Comparison of ENCODE assay signal across 13 cellular contexts in genomic region chr16:3035289-3035971, GRCh38. TPM values are rescaled to one million over a fixed set of nuclear protein-coding genes. Genes with fewer than 3 reads are reported as not detected.
DNase-seq lines count a peak whose midpoint lies in the region; ATAC-seq, FAIRE-seq and TF ChIP-seq lines count a peak whose summit lies in the region.
"Had no signal": no experiment of that assay in that cellular context is flagged by ENCODE, and none has a peak within 500 bp of the region (broad histone marks: within the 10 kb centered on the region; RNA-seq: fewer than 3 reads in every experiment).

No MANE protein-coding gene starts in this region.

- H3K27ac Mint-ChIP-seq in mesothelial cell of epicardium (no peak overlapping the region), type B pancreatic cell (no peak overlapping the region)
- no peak overlapping the region for H3K27ac Mint-ChIP-seq in activated CD4-positive, alpha-beta T cell treated with anti-CD3 and anti-CD28 coated beads, Interleukin-2, amount 10 ng/mL, durations not matched to agents 24 days and 14 days
- H3K27ac Mint-ChIP-seq: activated naive CD4-positive, alpha-beta T cell treated with anti-CD3 and anti-CD28 coated beads for 36 hours had no signal

- H3K27me3 ChIP-seq in HUES6 (ENCODE audit: control insufficient read depth, insufficient read depth, low read length) (peaks cover 76% of the 10 kb centered on the region), body of pancreas (no peaks in the 10 kb centered on the region)

- H3K9me3 Mint-ChIP-seq in mesothelial cell of epicardium (no peaks in the 10 kb centered on the region), type B pancreatic cell (no peaks in the 10 kb centered on the region)
- no peaks in the 10 kb centered on the region for H3K9me3 Mint-ChIP-seq in activated CD4-positive, alpha-beta T cell treated with anti-CD3 and anti-CD28 coated beads, Interleukin-2, amount 10 ng/mL, durations not matched to agents 24 days and 14 days
- H3K9me3 Mint-ChIP-seq: activated naive CD4-positive, alpha-beta T cell treated with anti-CD3 and anti-CD28 coated beads for 36 hours had no signal

- peaks cover 20% of the 10 kb centered on the region for H3K4me1 ChIP-seq in HUES6 (ENCODE audit: control insufficient read depth, insufficient read depth, low read length)
- H3K4me1 ChIP-seq in body of pancreas: peaks cover 72% of the 10 kb centered on the region

- H3K36me3 Mint-ChIP-seq in mesothelial cell of epicardium (no peaks in the 10 kb centered on the region), type B pancreatic cell (no peaks in the 10 kb centered on the region)
- no peaks in the 10 kb centered on the region for H3K36me3 Mint-ChIP-seq in activated CD4-positive, alpha-beta T cell treated with anti-CD3 and anti-CD28 coated beads, Interleukin-2, amount 10 ng/mL, durations not matched to agents 24 days and 14 days (ENCODE audit: low read depth)

- TF ChIP-seq POLR2A in body of pancreas (IDR thresholded peaks at IDR 0.05): peak in 1 of 3 donors; percentile 42

- H3K9me3 ChIP-seq in HUES6 (ENCODE audit: control insufficient read depth, insufficient read depth, low read depth, low read length) (no peaks in the 10 kb centered on the region), body of pancreas (no peaks in the 10 kb centered on the region)
- H3K9me3 ChIP-seq: left lung had no signal

- no peaks in the 10 kb centered on the region for H3K36me3 ChIP-seq in HUES6 (ENCODE audit: control insufficient read depth, insufficient read depth, low read length)
- no peaks in the 10 kb centered on the region for H3K36me3 ChIP-seq in body of pancreas (replicated peaks in 1 of 2; ENCODE audit: insufficient read depth in 1 of 2, low read depth in 2 of 2)
- H3K36me3 ChIP-seq: left lung had no signal

- TF ChIP-seq CTCF in body of pancreas (IDR thresholded peaks at IDR 0.05) (no peak), mesothelial cell of epicardium (IDR thresholded peaks at IDR 0.05; ENCODE audit: unreplicated experiment) (no peak), type B pancreatic cell (conservative IDR thresholded peaks at IDR 0.05) (no peak)

- peak; percentile 62 for ATAC-seq in body of pancreas

- H3K4me1 Mint-ChIP-seq in mesothelial cell of epicardium: peaks cover 7% of the 10 kb centered on the region
- H3K4me1 Mint-ChIP-seq in type B pancreatic cell (ENCODE audit: unreplicated experiment): peaks cover 7% of the 10 kb centered on the region
- peaks cover 17% of the 10 kb centered on the region for H3K4me1 Mint-ChIP-seq in activated CD4-positive, alpha-beta T cell treated with anti-CD3 and anti-CD28 coated beads, Interleukin-2, amount 10 ng/mL, durations not matched to agents 24 days and 14 days

- WGBS in body of pancreas, 2 donors: 11 to 12% methylated on average over 5 to 19 of the region's 19 CpGs

- intact Hi-C loops in body of pancreas (cut with DNase I): no loop called here
- intact Hi-C loops in activated CD4-positive, alpha-beta T cell treated with anti-CD3 and anti-CD28 coated beads, Interleukin-2, amount 10 ng/mL, durations not matched to agents 24 days and 14 days (cut with micrococcal nuclease): no loop called here

- H3K4me3 Mint-ChIP-seq in mesothelial cell of epicardium (peak overlapping the region; percentile 53), type B pancreatic cell (peak overlapping the region; percentile 76)
- H3K4me3 Mint-ChIP-seq in activated CD4-positive, alpha-beta T cell treated with anti-CD3 and anti-CD28 coated beads, Interleukin-2, amount 10 ng/mL, durations not matched to agents 24 days and 14 days: no peak overlapping the region
- H3K4me3 Mint-ChIP-seq: activated naive CD4-positive, alpha-beta T cell treated with anti-CD3 and anti-CD28 coated beads for 36 hours had no signal

- H3K27me3 Mint-ChIP-seq in mesothelial cell of epicardium (ENCODE audit: low read depth) (peaks cover 76% of the 10 kb centered on the region), type B pancreatic cell (peaks cover 74% of the 10 kb centered on the region)
- peaks cover 66% of the 10 kb centered on the region for H3K27me3 Mint-ChIP-seq in activated CD4-positive, alpha-beta T cell treated with anti-CD3 and anti-CD28 coated beads, Interleukin-2, amount 10 ng/mL, durations not matched to agents 24 days and 14 days

- H3K27ac ChIP-seq in HUES6 (ENCODE audit: low read depth, low read length) (no peak overlapping the region), body of pancreas (peak overlapping the region; percentile 95)
- H3K27ac ChIP-seq: left lung had no signal

- FAIRE-seq in HTR-8/SVneo (lab: Jason Lieb, UNC): no peak

- peak overlapping the region; percentile 68 for H3K4me3 ChIP-seq in HUES6 (ENCODE audit: low read depth, low read length)
- H3K4me3 ChIP-seq in body of pancreas: peak overlapping the region; percentile 52 to 92

- DNase-seq in body of pancreas: peak; percentile 87 to 94 (median 91)
- DNase-seq in mesothelial cell of epicardium (ENCODE audit: low spot score in 2 of 2, unreplicated experiment in 2 of 2): no peak
- no peak for DNase-seq in type B pancreatic cell (ENCODE audit: extremely low spot score, unreplicated experiment)
- no peak for DNase-seq in HTR-8/SVneo (ENCODE audit: insufficient read length, low spot score)
- no peak for DNase-seq in activated CD4-positive, alpha-beta T cell treated with anti-CD3 and anti-CD28 coated beads, Interleukin-2, amount 10 ng/mL, durations not matched to agents 24 days and 14 days
- no peak for DNase-seq in glomerular visceral epithelial cell (ENCODE audit: extremely low spot score)
- DNase-seq: activated CD4-positive, CD25-positive, alpha-beta regulatory T cell treated with anti-CD3 and anti-CD28 coated beads, Interleukin-2, amount 50 U/mL, for 72 hours; activated CD8-positive, alpha-beta memory T cell treated with anti-CD3 and anti-CD28 coated beads, Interleukin-2, amount 50 U/mL, for 4 hours; activated naive CD4-positive, alpha-beta T cell treated with anti-CD3 and anti-CD28 coated beads for 36 hours; SHP77 had no signal

- no peak overlapping the region for H3K9ac ChIP-seq in HUES6 (ENCODE audit: low read length)

RNA-seq across cellular contexts. Expression of gene BICDL2, which starts 1.3 kb away (rescaled TPM):
- 100 to 1,000 TPM; 132 to 357 TPM for total RNA-seq in body of pancreas
- 4.5 to 5.8 TPM (median 5.1 TPM) in 3 replicates for total RNA-seq in mesothelial cell of epicardium
- total RNA-seq in type B pancreatic cell (ENCODE audit: low replicate concordance): 15.2 and 28.6 TPM in 2 replicates
- 0.43 and 0.63 TPM in 2 replicates for total RNA-seq in activated CD4-positive, alpha-beta T cell treated with anti-CD3 and anti-CD28 coated beads, Interleukin-2, amount 10 ng/mL, durations not matched to agents 24 days and 14 days
- total RNA-seq: activated naive CD4-positive, alpha-beta T cell treated with anti-CD3 and anti-CD28 coated beads for 36 hours; temporal lobe had no signal

RNA-seq across cellular contexts. Expression of gene MMP25, which starts 10.9 kb away (rescaled TPM):
- total RNA-seq in body of pancreas (under 1 TPM; under 0.01 to 0.99 TPM), mesothelial cell of epicardium (0.09 to 0.16 TPM (median 0.11 TPM) in 3 replicates), type B pancreatic cell (ENCODE audit: low replicate concordance) (0.14 TPM in 2 replicates)
- 8.1 and 10.2 TPM in 2 replicates for total RNA-seq in activated CD4-positive, alpha-beta T cell treated with anti-CD3 and anti-CD28 coated beads, Interleukin-2, amount 10 ng/mL, durations not matched to agents 24 days and 14 days

RNA-seq across cellular contexts. Expression of gene THOC6, which starts 11.6 kb away (rescaled TPM):
- total RNA-seq in body of pancreas (10 to 100 TPM; 11.7 to 21.8 TPM), mesothelial cell of epicardium (59.8 to 62.4 TPM (median 60.2 TPM) in 3 replicates), type B pancreatic cell (ENCODE audit: low replicate concordance) (40.1 and 50.7 TPM in 2 replicates)
- total RNA-seq in activated CD4-positive, alpha-beta T cell treated with anti-CD3 and anti-CD28 coated beads, Interleukin-2, amount 10 ng/mL, durations not matched to agents 24 days and 14 days: 55.3 and 57.0 TPM in 2 replicates

RNA-seq across cellular contexts. Expression of gene HCFC1R1, which starts 11.7 kb away (rescaled TPM):
- 10 to 100 TPM in 1 of 2 donors, 1 to 10 TPM in 1; 6.9 to 15.3 TPM for total RNA-seq in body of pancreas
- 64.0 to 68.5 TPM (median 65.7 TPM) in 3 replicates for total RNA-seq in mesothelial cell of epicardium
- 34.8 and 49.4 TPM in 2 replicates for total RNA-seq in type B pancreatic cell (ENCODE audit: low replicate concordance)
- total RNA-seq in activated CD4-positive, alpha-beta T cell treated with anti-CD3 and anti-CD28 coated beads, Interleukin-2, amount 10 ng/mL, durations not matched to agents 24 days and 14 days: 29.4 TPM in 2 replicates

RNA-seq across cellular contexts. Expression of gene TNFRSF12A, which starts 15.3 kb away (rescaled TPM):
- total RNA-seq in body of pancreas (100 to 1,000 TPM; 132 to 229 TPM), mesothelial cell of epicardium (44.6 to 45.5 TPM (median 45.1 TPM) in 3 replicates), type B pancreatic cell (ENCODE audit: low replicate concordance) (24.0 and 55.5 TPM in 2 replicates)
- total RNA-seq in activated CD4-positive, alpha-beta T cell treated with anti-CD3 and anti-CD28 coated beads, Interleukin-2, amount 10 ng/mL, durations not matched to agents 24 days and 14 days: 7.3 TPM in 2 replicates

Comparison
In these comparisons a context has a peak if more than half of its experiments do, and no peak if none do; other contexts are left out.
1. DNase-seq: peak in body of pancreas (4 of 4); none in mesothelial cell of epicardium (0 of 2), type B pancreatic cell (single experiment), HTR-8/SVneo (single experiment), activated CD4-positive, alpha-beta T cell treated with anti-CD3 and anti-CD28 coated beads, Interleukin-2, amount 10 ng/mL, durations not matched to agents 24 days and 14 days (single experiment) and glomerular visceral epithelial cell (single experiment).